In genomic region chr4:83221897-83222441, GRCh38 we compare ENCODE assay signal across 15 cellular contexts.
A peak's percentile ranks its signal among the peaks of the same experiment; 100 is the strongest.
DNase-seq lines count a peak whose midpoint lies in the region; ATAC-seq and TF ChIP-seq lines count a peak whose summit lies in the region.
"Had no signal": no experiment of that assay in that cellular context is flagged by ENCODE, and none has a peak within 500 bp of the region (broad histone marks: within the 10 kb centered on the region; RNA-seq: fewer than 3 reads in every experiment).

No MANE protein-coding gene starts in this region.

- TF ChIP-seq CTCF in OCI-LY3 (IDR thresholded peaks at IDR 0.05; ENCODE audit: low read depth, low read length), result no peak

- no peak for DNase-seq in T-helper 2 cell treated with Interferon-gamma antibody and Interleukin-4, amounts not matched to agents 5 μg/mL and 100 μg/mL, for 36 hours (ENCODE audit: low spot score)
- no peak for DNase-seq in CD1c-positive myeloid dendritic cell (ENCODE audit: extremely low spot score)
- no peak for DNase-seq in HAP-1 (ENCODE audit: low spot score in 2 of 2)
- no peak for DNase-seq in iPS-NIHi11 (ENCODE audit: low spot score)
- DNase-seq: activated CD4-positive, alpha-beta T cell treated with anti-CD3 and anti-CD28 coated beads for 1 hour; activated gamma-delta T cell; cortex of kidney; gastrocnemius medialis; thyroid gland had no signal

- no peak overlapping the region for H3K4me3 Mint-ChIP-seq in T-helper 2 cell treated with Interferon-gamma antibody and Interleukin-4, amounts not matched to agents 5 μg/mL and 100 μg/mL, for 36 hours

- no peaks in the 10 kb centered on the region for H3K9me3 ChIP-seq in OCI-LY3 (ENCODE audit: insufficient read depth, low read length)
- no peaks in the 10 kb centered on the region for H3K9me3 ChIP-seq in HAP-1
- H3K9me3 ChIP-seq: gastrocnemius medialis, thyroid gland had no signal

- H3K4me3 ChIP-seq in OCI-LY3 (ENCODE audit: low read length) (no peak overlapping the region), HAP-1 (no peak overlapping the region)
- H3K4me3 ChIP-seq: gastrocnemius medialis, thyroid gland had no signal

- H3K4me1 Mint-ChIP-seq in T-helper 2 cell treated with Interferon-gamma antibody and Interleukin-4, amounts not matched to agents 5 μg/mL and 100 μg/mL, for 36 hours (ENCODE audit: low read depth), result peaks cover 67% of the 10 kb centered on the region

- H3K27me3 ChIP-seq in OCI-LY3 (ENCODE audit: low read depth, low read length), result peaks cover 31% of the 10 kb centered on the region
- H3K27me3 ChIP-seq in HAP-1 (ENCODE audit: low read depth), result no peaks in the 10 kb centered on the region
- H3K27me3 ChIP-seq: gastrocnemius medialis, thyroid gland had no signal

- H3K9ac ChIP-seq in OCI-LY3 (ENCODE audit: low read length), result no peak overlapping the region

- peak overlapping the region; percentile 13 for H3K4me2 ChIP-seq in OCI-LY3 (ENCODE audit: low read length)

- peaks cover 54% of the 10 kb centered on the region for H3K4me1 ChIP-seq in OCI-LY3 (ENCODE audit: low read length)
- H3K4me1 ChIP-seq in HAP-1, result no peaks in the 10 kb centered on the region
- H3K4me1 ChIP-seq: gastrocnemius medialis, thyroid gland had no signal

- H2AFZ ChIP-seq in OCI-LY3 (ENCODE audit: low read depth, low read length), result no peak overlapping the region

- no peaks in the 10 kb centered on the region for H3K9me3 Mint-ChIP-seq in T-helper 2 cell treated with Interferon-gamma antibody and Interleukin-4, amounts not matched to agents 5 μg/mL and 100 μg/mL, for 36 hours

- no peak overlapping the region for H3K27ac ChIP-seq in OCI-LY3 (ENCODE audit: low read length)
- H3K27ac ChIP-seq: C4-2B, gastrocnemius medialis, thyroid gland had no signal

- H3K79me2 ChIP-seq in OCI-LY3 (ENCODE audit: low read length), result no peaks in the 10 kb centered on the region

- H3K27ac Mint-ChIP-seq in T-helper 2 cell treated with Interferon-gamma antibody and Interleukin-4, amounts not matched to agents 5 μg/mL and 100 μg/mL, for 36 hours, result no peak overlapping the region

- H4K20me1 ChIP-seq in OCI-LY3 (ENCODE audit: insufficient read depth, low read length), result no peaks in the 10 kb centered on the region

- in situ Hi-C loops in HAP-1 (cut with MboI; ENCODE audit: low sequenced_read_pairs), result no loop called here

- ATAC-seq in GM18511 (IDR thresholded peaks at IDR 0.05; ENCODE audit: unreplicated experiment), result peak; percentile 53
- peak; percentile 45 for ATAC-seq in GM21390 (IDR thresholded peaks at IDR 0.05; ENCODE audit: unreplicated experiment)
- ATAC-seq in HG03060 (IDR thresholded peaks at IDR 0.05; ENCODE audit: low read depth, unreplicated experiment), result peak; percentile 36
- ATAC-seq: gastrocnemius medialis, Right ventricle myocardium inferior had no signal

- peaks cover 5% of the 10 kb centered on the region for H3K36me3 Mint-ChIP-seq in T-helper 2 cell treated with Interferon-gamma antibody and Interleukin-4, amounts not matched to agents 5 μg/mL and 100 μg/mL, for 36 hours (ENCODE audit: low read depth)

- H3K36me3 ChIP-seq in OCI-LY3 (replicated peaks; ENCODE audit: low read depth, low read length) (no peaks in the 10 kb centered on the region), HAP-1 (replicated peaks) (no peaks in the 10 kb centered on the region)
- H3K36me3 ChIP-seq: gastrocnemius medialis, thyroid gland had no signal

- peaks cover 27% of the 10 kb centered on the region for H3K27me3 Mint-ChIP-seq in T-helper 2 cell treated with Interferon-gamma antibody and Interleukin-4, amounts not matched to agents 5 μg/mL and 100 μg/mL, for 36 hours (ENCODE audit: low read depth)
